11 cellular contexts compared by ENCODE assay signal in the genomic region with DNA sequence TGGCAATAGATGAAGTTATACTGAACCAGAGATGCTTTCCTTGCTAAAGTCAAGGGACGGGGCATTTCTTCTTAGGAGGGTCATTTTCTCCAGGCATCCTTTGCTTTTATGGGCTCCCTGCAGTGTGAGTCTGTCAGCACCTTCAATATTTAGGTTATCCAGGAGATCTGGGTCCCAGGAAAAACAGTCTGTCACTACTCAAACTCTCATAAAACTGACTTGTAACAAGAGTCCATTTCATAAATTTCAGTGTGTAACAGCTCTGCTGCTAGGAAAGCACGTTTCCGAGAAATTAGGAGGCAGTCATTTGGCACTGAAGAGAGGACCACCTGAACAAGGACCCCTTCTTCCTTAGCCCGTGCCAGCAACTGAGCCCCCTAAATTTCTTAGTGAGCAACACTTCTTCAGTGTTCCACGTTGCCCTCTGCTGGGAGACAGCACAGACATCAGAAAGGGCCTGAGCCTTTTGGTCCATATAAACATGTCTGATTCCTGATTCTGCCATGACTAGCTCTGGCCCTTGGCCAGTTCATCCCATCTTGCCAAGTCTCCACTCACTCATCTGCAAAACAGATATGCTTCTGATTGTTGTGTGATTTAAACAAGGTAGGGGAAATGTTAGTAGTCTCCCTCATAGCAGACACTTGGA. TPM values are rescaled to one million over a fixed set of nuclear protein-coding genes. Genes with fewer than 3 reads are reported as not detected.
DNase-seq lines count a peak whose midpoint lies in the region; ATAC-seq and TF ChIP-seq lines count a peak whose summit lies in the region.
"Had no signal": no experiment of that assay in that cellular context is flagged by ENCODE, and none has a peak within 500 bp of the region (broad histone marks: within the 10 kb centered on the region; RNA-seq: fewer than 3 reads in every experiment).

No MANE protein-coding gene starts in this region.

- no peaks in the 10 kb centered on the region for H3K27me3 Mint-ChIP-seq in progenitor cell of endocrine pancreas
- H3K27me3 Mint-ChIP-seq: activated naive CD8-positive, alpha-beta T cell treated with anti-CD3 and anti-CD28 coated beads, Interleukin-2, amount 50 U/mL, for 24 hours had no signal

- H3K4me3 Mint-ChIP-seq in progenitor cell of endocrine pancreas (ENCODE audit: low read depth): no peak overlapping the region
- H3K4me3 Mint-ChIP-seq: activated naive CD8-positive, alpha-beta T cell treated with anti-CD3 and anti-CD28 coated beads, Interleukin-2, amount 50 U/mL, for 24 hours had no signal

- DNase-seq in DMS53 (lab: John Stamatoyannopoulos, UW): peak; percentile 32
- DNase-seq in DMS53 treated with DMSO at 0.1 percent for 48 hours (lab: John Stamatoyannopoulos, UW; ENCODE audit: unreplicated experiment): no peak
- DNase-seq in NCI-H1105 (lab: John Stamatoyannopoulos, UW): peak; percentile 4
- peak; percentile 21 for DNase-seq in cerebellum (ENCODE audit: low spot score)
- no peak for DNase-seq in progenitor cell of endocrine pancreas (ENCODE audit: low spot score, unreplicated experiment)
- no peak for DNase-seq in activated gamma-delta T cell treated with Interleukin-2 at 50 U/mL for 16 hours
- DNase-seq in stimulated activated CD4-positive, alpha-beta T cell treated with anti-CD3 and anti-CD28 coated beads, Interleukin-12 subunit alpha, Interleukin-12 subunit beta, amount 100 ng/mL, for 4 hours: no peak
- DNase-seq: activated naive CD8-positive, alpha-beta T cell treated with anti-CD3 and anti-CD28 coated beads, Interleukin-2, amount 50 U/mL, for 24 hours; tibial artery had no signal

- no peak overlapping the region for H3K27ac Mint-ChIP-seq in progenitor cell of endocrine pancreas
- H3K27ac Mint-ChIP-seq: activated naive CD8-positive, alpha-beta T cell treated with anti-CD3 and anti-CD28 coated beads, Interleukin-2, amount 50 U/mL, for 24 hours had no signal

- no peak for ATAC-seq in HG02798 (IDR thresholded peaks at IDR 0.05; ENCODE audit: poor library complexity, unreplicated experiment)
- ATAC-seq: activated naive CD8-positive, alpha-beta T cell treated with anti-CD3 and anti-CD28 coated beads, Interleukin-2, amount 50 U/mL, for 24 hours had no signal

- H3K36me3 Mint-ChIP-seq in progenitor cell of endocrine pancreas (ENCODE audit: insufficient read depth): peaks cover 15% of the 10 kb centered on the region

- no peaks in the 10 kb centered on the region for H3K4me1 Mint-ChIP-seq in progenitor cell of endocrine pancreas (ENCODE audit: low read depth)

- H3K9me3 Mint-ChIP-seq in progenitor cell of endocrine pancreas (ENCODE audit: low read depth): no peaks in the 10 kb centered on the region
- H3K9me3 Mint-ChIP-seq: activated naive CD8-positive, alpha-beta T cell treated with anti-CD3 and anti-CD28 coated beads, Interleukin-2, amount 50 U/mL, for 24 hours had no signal

- TF ChIP-seq CTCF in progenitor cell of endocrine pancreas (IDR thresholded peaks at IDR 0.05; ENCODE audit: unreplicated experiment): peak; percentile 23

RNA-seq across cellular contexts. Expression of gene GCC1, which starts 7.2 kb away (rescaled TPM):
- total RNA-seq in cerebellum: 10.4 TPM
- 17.4 and 17.5 TPM in 2 replicates for total RNA-seq in progenitor cell of endocrine pancreas

RNA-seq across cellular contexts. Expression of gene ARF5, which starts 10.1 kb away (rescaled TPM):
- total RNA-seq in cerebellum: 71.7 TPM
- 240 and 255 TPM in 2 replicates for total RNA-seq in progenitor cell of endocrine pancreas

RNA-seq across cellular contexts. Expression of gene FSCN3, which starts 15.4 kb away (rescaled TPM):
- total RNA-seq in cerebellum (0.73 TPM), progenitor cell of endocrine pancreas (2.2 and 3.4 TPM in 2 replicates)

RNA-seq across cellular contexts. Expression of gene PAX4, which starts 39.8 kb away (rescaled TPM):
- total RNA-seq in cerebellum: not detected
- total RNA-seq in progenitor cell of endocrine pancreas: 23.6 and 25.1 TPM in 2 replicates
- total RNA-seq: glomerular endothelial cell had no signal

Comparison
In these comparisons a context has a peak if more than half of its experiments do, and no peak if none do; other contexts are left out.
1. DNase-seq: peak in DMS53 (single experiment), NCI-H1105 (single experiment) and cerebellum (single experiment); none in DMS53 treated with DMSO at 0.1 percent for 48 hours (single experiment), progenitor cell of endocrine pancreas (single experiment), activated gamma-delta T cell treated with Interleukin-2 at 50 U/mL for 16 hours (single experiment) and stimulated activated CD4-positive, alpha-beta T cell treated with anti-CD3 and anti-CD28 coated beads, Interleukin-12 subunit alpha, Interleukin-12 subunit beta, amount 100 ng/mL, for 4 hours (single experiment).